ENCODE assay signal across 17 cellular contexts in the genomic region with DNA sequence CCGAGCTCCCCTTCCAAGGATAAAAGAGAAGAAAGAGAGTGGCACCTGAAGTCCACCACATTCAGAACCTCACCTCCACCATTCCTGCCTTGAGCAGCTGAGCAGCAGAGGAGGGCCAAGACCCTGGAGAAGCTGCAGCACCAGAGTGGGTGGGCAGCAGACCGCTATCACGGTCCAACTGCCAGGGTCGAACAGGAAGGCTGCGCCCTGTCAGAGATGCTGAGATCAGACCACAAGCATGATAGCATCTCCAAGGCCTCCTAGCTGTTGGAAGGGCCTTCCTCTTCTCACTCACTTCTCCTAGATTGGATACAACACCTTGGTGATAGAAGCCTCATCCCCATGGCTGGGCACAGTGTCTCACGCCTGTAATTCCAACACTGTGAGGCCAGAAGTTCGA. TPM values are rescaled to one million over a fixed set of nuclear protein-coding genes. Genes with fewer than 3 reads are reported as not detected.
"Had no signal": no experiment of that assay in that cellular context is flagged by ENCODE, and none has a peak within 500 bp of the region (broad histone marks: within the 10 kb centered on the region; RNA-seq: fewer than 3 reads in every experiment).

No MANE protein-coding gene starts in this region.

- H3K36me3 ChIP-seq: gastrocnemius medialis, heart right ventricle, neutrophil, ovary, right atrium auricular region, sigmoid colon, upper lobe of left lung, uterus had no signal

- H3K4me1 ChIP-seq: gastrocnemius medialis, heart right ventricle, right atrium auricular region, sigmoid colon, upper lobe of left lung, uterus had no signal

- DNase-seq: effector memory CD4-positive, alpha-beta T cell; gastrocnemius medialis; heart right ventricle; hypothalamus; kidney glomerular epithelial cell; mammary epithelial cell; naive thymus-derived CD4-positive, alpha-beta T cell; nephron progenitor cell; ovary; sigmoid colon; stimulated activated CD4-positive, alpha-beta T cell treated with anti-CD3 and anti-CD28 coated beads, Interleukin-2, amount 100 ng/mL, for 48 hours; stimulated activated naive CD4-positive, alpha-beta T cell treated with Interleukin-2 at 50 U/mL for 16 hours; upper lobe of left lung; uterus had no signal

- H3K27ac ChIP-seq: gastrocnemius medialis, heart right ventricle, neutrophil, ovary, right atrium auricular region, sigmoid colon, upper lobe of left lung, uterus had no signal

- H3K27me3 ChIP-seq: gastrocnemius medialis, ovary, right atrium auricular region, sigmoid colon, upper lobe of left lung, uterus had no signal

- H3K9me3 ChIP-seq: gastrocnemius medialis, heart right ventricle, neutrophil, ovary, right atrium auricular region, sigmoid colon, upper lobe of left lung, uterus had no signal

- H3K4me3 ChIP-seq: gastrocnemius medialis, heart right ventricle, ovary, right atrium auricular region, sigmoid colon, skin epidermis, upper lobe of left lung, uterus had no signal

RNA-seq across cellular contexts. Expression of a gene that starts 12.1 kb away (rescaled TPM):
- polyA plus RNA-seq: naive thymus-derived CD4-positive, alpha-beta T cell had no signal
